Comparison of ENCODE assay signal across 1 cellular context in the genomic region with DNA sequence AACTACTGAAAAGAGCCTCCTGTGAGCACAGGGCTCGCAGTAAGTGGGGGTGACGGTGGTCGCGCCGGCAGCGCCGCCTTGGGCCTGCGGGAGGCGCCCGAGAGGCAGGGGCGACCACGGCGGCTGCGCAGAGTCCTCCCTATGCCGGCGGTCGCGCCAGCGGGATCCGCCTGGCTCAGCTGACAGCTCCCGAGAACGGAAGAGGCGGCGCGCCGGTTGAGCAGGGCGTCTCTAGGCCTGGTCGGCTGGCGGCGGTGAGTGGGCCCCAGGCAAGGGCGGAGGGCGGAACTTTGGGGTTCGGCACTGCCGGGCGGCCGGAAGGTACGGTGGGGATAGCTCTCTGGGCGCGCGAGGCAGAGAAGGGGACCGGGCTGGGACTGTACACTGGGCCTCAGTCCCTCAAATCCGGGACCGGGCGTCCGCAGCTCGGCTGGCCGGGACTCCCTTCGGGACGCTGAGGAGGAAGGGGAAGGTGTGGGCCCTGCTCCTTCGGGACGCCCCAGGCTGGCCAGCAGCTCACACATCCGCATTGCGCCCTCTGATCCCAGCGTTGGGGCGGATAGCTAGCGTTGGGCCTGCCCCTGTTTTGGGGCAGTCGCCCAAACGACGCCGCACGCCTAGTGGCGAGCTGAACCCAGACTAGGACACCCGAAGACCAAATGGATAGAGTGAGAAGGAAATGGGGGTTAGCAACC.
TF ChIP-seq lines count a peak whose summit lies in the region.

A gene with protein sequence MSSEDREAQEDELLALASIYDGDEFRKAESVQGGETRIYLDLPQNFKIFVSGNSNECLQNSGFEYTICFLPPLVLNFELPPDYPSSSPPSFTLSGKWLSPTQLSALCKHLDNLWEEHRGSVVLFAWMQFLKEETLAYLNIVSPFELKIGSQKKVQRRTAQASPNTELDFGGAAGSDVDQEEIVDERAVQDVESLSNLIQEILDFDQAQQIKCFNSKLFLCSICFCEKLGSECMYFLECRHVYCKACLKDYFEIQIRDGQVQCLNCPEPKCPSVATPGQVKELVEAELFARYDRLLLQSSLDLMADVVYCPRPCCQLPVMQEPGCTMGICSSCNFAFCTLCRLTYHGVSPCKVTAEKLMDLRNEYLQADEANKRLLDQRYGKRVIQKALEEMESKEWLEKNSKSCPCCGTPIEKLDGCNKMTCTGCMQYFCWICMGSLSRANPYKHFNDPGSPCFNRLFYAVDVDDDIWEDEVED (plus strand): TSS at position 192 of the 695 bp plus-strand sequence. CDS start 4,484 bp downstream, outside the sequence.

TF ChIP-seq in K562, 482 proteins besides CTCF, POLR2A, EP300 and RAD21 (continued from another document):
- TF ChIP-seq, protein P1, sequence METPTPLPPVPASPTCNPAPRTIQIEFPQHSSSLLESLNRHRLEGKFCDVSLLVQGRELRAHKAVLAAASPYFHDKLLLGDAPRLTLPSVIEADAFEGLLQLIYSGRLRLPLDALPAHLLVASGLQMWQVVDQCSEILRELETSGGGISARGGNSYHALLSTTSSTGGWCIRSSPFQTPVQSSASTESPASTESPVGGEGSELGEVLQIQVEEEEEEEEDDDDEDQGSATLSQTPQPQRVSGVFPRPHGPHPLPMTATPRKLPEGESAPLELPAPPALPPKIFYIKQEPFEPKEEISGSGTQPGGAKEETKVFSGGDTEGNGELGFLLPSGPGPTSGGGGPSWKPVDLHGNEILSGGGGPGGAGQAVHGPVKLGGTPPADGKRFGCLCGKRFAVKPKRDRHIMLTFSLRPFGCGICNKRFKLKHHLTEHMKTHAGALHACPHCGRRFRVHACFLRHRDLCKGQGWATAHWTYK (CRISPR knock-in tag; IDR thresholded peaks at IDR 0.05), result peak; percentile 69; the same call in 1 of the 2 replicates
- no peak for TF ChIP-seq SIRT6 (IDR thresholded peaks at IDR 0.05; ENCODE audit: low read depth, low read length)
- TF ChIP-seq ZSCAN32 (CRISPR knock-in tag; IDR thresholded peaks at IDR 0.05), result peak; percentile 73
- no peak for TF ChIP-seq TAF15 (IDR thresholded peaks at IDR 0.05; ENCODE audit: low read depth, low read length)
- TF ChIP-seq ZBTB7A (IDR thresholded peaks at IDR 0.05; ENCODE audit: borderline replicate concordance, control insufficient read depth, low read depth, low read length), result peak; percentile 100
- TF ChIP-seq RREB1 (CRISPR knock-in tag; IDR thresholded peaks at IDR 0.05), result 0 out of 2 replicates have a peak, but pooled peaks have one; percentile 58
- no peak for TF ChIP-seq XRCC4 (IDR thresholded peaks at IDR 0.05; ENCODE audit: extremely low read depth, insufficient read depth, insufficient read length)
- 0 out of 2 replicates have a peak, but pooled peaks have one; percentile 18 for TF ChIP-seq LEF1 (IDR thresholded peaks at IDR 0.05)
- peak; percentile 66; the same call in 1 of the 2 replicates for TF ChIP-seq HNRNPL (IDR thresholded peaks at IDR 0.05; ENCODE audit: low read depth, low read length)
- no peak for TF ChIP-seq ZNF408 (CRISPR knock-in tag; IDR thresholded peaks at IDR 0.05; ENCODE audit: low read depth)
